1 cellular context compared by ENCODE assay signal in the genomic region with DNA sequence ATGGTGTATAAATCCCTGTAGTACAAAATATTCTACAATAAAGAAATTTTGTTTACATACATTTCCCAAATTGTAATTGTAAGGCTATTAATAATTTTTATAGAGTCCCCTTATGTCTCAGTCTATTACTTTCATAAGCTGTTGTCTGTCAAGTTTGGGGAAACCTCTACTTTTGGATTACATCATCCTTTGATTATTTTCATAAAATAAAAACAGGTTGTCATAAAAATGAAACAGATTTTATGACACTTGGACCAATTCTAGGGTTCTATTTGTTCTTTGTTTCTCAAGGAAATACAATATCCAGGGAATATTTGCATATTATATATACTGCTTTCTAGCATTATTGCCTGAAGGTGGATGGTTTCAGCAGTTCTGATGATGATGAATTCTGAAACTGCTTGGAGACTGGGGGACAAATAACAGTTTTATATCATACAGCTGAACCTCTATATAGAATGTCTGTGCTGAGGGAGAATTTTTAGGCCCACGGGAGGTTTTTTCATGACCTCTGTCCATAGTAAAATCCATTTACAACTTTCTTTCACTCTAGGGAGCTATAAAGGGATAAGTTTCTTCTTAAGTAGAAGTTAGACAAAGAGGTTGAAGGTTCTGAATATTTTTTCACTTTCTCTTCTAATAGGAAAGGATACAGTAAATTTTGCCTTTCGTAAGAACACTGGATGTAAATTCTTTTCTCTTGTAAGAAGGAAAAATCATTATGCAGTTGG.
TF ChIP-seq lines count a peak whose summit lies in the region.

No MANE protein-coding gene starts in this region.

TF ChIP-seq in HEK293, 187 proteins besides CTCF, POLR2A, EP300 and RAD21 (continued from another document):
- TF ChIP-seq GLIS2 (tag by site-specific recombination; IDR thresholded peaks at IDR 0.05) (no peak), ZNF366 (tag by site-specific recombination; conservative IDR thresholded peaks at IDR 0.05) (no peak), PRDM1 (tag by site-specific recombination; IDR thresholded peaks at IDR 0.05) (0 out of 2 replicates have a peak, but pooled peaks have one; percentile 11), ZBTB7A (tag by site-specific recombination; IDR thresholded peaks at IDR 0.05; ENCODE audit: low read depth) (no peak), GLI4 (tag by site-specific recombination; IDR thresholded peaks at IDR 0.05) (no peak), WT1 (tag by site-specific recombination; IDR thresholded peaks at IDR 0.05) (no peak), ZNF202 (tag by site-specific recombination; IDR thresholded peaks at IDR 0.05; ENCODE audit: borderline replicate concordance) (no peak), ZNF555 (tag by site-specific recombination; conservative IDR thresholded peaks at IDR 0.05) (no peak), ZNF513 (tag by site-specific recombination; IDR thresholded peaks at IDR 0.05) (no peak), ZBTB21 (tag by site-specific recombination; IDR thresholded peaks at IDR 0.05) (no peak), ZNF561 (tag by site-specific recombination; IDR thresholded peaks at IDR 0.05; ENCODE audit: borderline replicate concordance) (no peak), ZBTB10 (tag by site-specific recombination; IDR thresholded peaks at IDR 0.05) (no peak), BCL6B (tag by site-specific recombination; IDR thresholded peaks at IDR 0.05) (0 out of 2 replicates have a peak, but pooled peaks have one; percentile 26), ZNF214 (tag by site-specific recombination; IDR thresholded peaks at IDR 0.05; ENCODE audit: borderline replicate concordance) (no peak), ZNF747 (tag by site-specific recombination; IDR thresholded peaks at IDR 0.05) (no peak), ZNF184 (tag by site-specific recombination; IDR thresholded peaks at IDR 0.05) (no peak), ZNF600 (tag by site-specific recombination; IDR thresholded peaks at IDR 0.05) (no peak), ZNF629 (tag by site-specific recombination; IDR thresholded peaks at IDR 0.05) (no peak), RBAK (tag by site-specific recombination; IDR thresholded peaks at IDR 0.05) (no peak), ZNF707 (tag by site-specific recombination; IDR thresholded peaks at IDR 0.05) (no peak), ZNF248 (tag by site-specific recombination; IDR thresholded peaks at IDR 0.05) (no peak), ZNF549 (tag by site-specific recombination; IDR thresholded peaks at IDR 0.05) (no peak), ZNF146 (tag by site-specific recombination; IDR thresholded peaks at IDR 0.05) (no peak), YY1 (tag by site-specific recombination; IDR thresholded peaks at IDR 0.05) (no peak), ZNF121 (tag by site-specific recombination; IDR thresholded peaks at IDR 0.05) (no peak)
- TF ChIP-seq, protein P1, sequence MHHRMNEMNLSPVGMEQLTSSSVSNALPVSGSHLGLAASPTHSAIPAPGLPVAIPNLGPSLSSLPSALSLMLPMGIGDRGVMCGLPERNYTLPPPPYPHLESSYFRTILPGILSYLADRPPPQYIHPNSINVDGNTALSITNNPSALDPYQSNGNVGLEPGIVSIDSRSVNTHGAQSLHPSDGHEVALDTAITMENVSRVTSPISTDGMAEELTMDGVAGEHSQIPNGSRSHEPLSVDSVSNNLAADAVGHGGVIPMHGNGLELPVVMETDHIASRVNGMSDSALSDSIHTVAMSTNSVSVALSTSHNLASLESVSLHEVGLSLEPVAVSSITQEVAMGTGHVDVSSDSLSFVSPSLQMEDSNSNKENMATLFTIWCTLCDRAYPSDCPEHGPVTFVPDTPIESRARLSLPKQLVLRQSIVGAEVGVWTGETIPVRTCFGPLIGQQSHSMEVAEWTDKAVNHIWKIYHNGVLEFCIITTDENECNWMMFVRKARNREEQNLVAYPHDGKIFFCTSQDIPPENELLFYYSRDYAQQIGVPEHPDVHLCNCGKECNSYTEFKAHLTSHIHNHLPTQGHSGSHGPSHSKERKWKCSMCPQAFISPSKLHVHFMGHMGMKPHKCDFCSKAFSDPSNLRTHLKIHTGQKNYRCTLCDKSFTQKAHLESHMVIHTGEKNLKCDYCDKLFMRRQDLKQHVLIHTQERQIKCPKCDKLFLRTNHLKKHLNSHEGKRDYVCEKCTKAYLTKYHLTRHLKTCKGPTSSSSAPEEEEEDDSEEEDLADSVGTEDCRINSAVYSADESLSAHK (tag by site-specific recombination; IDR thresholded peaks at IDR 0.05), result 0 out of 2 replicates have a peak, but pooled peaks have one; percentile 14
- TF ChIP-seq, protein P2, sequence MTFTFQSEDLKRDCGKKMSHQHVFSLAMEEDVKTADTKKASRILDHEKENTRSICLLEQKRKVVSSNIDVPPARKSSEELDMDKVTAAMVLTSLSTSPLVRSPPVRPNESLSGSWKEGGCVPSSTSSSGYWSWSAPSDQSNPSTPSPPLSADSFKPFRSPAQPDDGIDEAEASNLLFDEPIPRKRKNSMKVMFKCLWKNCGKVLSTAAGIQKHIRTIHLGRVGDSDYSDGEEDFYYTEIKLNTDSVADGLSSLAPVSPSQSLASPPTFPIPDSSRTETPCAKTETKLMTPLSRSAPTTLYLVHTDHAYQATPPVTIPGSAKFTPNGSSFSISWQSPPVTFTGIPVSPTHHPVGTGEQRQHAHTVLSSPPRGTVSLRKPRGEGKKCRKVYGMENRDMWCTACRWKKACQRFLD (tag by site-specific recombination; IDR thresholded peaks at IDR 0.05), result no peak
- TF ChIP-seq, protein P3, sequence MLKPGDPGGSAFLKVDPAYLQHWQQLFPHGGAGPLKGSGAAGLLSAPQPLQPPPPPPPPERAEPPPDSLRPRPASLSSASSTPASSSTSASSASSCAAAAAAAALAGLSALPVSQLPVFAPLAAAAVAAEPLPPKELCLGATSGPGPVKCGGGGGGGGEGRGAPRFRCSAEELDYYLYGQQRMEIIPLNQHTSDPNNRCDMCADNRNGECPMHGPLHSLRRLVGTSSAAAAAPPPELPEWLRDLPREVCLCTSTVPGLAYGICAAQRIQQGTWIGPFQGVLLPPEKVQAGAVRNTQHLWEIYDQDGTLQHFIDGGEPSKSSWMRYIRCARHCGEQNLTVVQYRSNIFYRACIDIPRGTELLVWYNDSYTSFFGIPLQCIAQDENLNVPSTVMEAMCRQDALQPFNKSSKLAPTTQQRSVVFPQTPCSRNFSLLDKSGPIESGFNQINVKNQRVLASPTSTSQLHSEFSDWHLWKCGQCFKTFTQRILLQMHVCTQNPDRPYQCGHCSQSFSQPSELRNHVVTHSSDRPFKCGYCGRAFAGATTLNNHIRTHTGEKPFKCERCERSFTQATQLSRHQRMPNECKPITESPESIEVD (tag by site-specific recombination; IDR thresholded peaks at IDR 0.05), result peak; percentile 83
- TF ChIP-seq, protein P4, sequence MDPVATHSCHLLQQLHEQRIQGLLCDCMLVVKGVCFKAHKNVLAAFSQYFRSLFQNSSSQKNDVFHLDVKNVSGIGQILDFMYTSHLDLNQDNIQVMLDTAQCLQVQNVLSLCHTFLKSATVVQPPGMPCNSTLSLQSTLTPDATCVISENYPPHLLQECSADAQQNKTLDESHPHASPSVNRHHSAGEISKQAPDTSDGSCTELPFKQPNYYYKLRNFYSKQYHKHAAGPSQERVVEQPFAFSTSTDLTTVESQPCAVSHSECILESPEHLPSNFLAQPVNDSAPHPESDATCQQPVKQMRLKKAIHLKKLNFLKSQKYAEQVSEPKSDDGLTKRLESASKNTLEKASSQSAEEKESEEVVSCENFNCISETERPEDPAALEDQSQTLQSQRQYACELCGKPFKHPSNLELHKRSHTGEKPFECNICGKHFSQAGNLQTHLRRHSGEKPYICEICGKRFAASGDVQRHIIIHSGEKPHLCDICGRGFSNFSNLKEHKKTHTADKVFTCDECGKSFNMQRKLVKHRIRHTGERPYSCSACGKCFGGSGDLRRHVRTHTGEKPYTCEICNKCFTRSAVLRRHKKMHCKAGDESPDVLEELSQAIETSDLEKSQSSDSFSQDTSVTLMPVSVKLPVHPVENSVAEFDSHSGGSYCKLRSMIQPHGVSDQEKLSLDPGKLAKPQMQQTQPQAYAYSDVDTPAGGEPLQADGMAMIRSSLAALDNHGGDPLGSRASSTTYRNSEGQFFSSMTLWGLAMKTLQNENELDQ (tag by site-specific recombination; IDR thresholded peaks at IDR 0.05; ENCODE audit: low read depth), result no peak
- TF ChIP-seq, protein P5, sequence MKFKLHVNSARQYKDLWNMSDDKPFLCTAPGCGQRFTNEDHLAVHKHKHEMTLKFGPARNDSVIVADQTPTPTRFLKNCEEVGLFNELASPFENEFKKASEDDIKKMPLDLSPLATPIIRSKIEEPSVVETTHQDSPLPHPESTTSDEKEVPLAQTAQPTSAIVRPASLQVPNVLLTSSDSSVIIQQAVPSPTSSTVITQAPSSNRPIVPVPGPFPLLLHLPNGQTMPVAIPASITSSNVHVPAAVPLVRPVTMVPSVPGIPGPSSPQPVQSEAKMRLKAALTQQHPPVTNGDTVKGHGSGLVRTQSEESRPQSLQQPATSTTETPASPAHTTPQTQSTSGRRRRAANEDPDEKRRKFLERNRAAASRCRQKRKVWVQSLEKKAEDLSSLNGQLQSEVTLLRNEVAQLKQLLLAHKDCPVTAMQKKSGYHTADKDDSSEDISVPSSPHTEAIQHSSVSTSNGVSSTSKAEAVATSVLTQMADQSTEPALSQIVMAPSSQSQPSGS (tag by site-specific recombination; IDR thresholded peaks at IDR 0.05; ENCODE audit: low read depth), result peak; percentile 84
TF ChIP-seq in HEK293: peak in this region for 5.
